ENCODE assay signal across 8 cellular contexts in the genomic region with DNA sequence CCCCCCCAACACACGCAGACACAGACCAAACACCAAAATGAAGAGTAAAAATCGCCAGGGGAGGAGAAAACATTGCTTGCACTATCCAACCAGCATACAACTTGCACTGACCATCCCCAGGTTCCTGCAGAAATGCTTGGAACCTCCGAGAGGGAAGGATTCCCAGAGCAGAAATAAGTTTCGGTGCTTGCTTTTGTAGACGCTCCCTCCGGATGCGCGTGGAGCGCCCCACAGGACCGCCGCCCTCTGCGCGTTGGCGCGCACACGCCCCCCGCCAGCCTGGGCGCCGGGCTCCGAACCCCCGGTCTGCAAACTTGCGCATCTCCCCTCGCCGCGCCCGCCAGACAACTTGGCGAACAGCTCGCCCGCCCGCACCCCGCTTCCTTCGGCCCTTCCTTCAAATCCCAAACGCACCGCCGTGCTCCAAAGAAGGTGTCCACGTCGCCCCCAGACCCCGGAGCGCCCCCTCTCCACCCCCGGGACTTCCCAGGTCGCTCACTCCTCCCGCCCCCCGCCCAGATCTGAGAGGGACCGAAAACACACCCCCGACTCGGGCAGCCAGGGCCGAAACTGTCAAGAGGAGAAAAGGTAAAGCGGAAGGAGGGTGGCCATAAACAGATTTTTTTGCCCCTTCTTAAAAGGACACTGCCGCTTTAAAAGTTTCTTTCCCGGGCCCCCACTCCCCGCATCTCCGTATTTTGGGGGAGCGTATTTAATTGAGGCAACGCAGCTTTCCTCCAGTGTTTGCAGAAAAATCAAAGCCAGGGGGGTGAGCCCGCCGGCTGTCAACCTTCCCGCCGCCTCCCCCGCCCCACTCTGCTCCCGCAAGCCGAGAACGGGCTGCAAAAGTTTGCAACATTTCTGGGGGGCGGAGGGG. TPM values are rescaled to one million over a fixed set of nuclear protein-coding genes. Genes with fewer than 3 reads are reported as not detected.
DNase-seq lines count a peak whose midpoint lies in the region; ATAC-seq and TF ChIP-seq lines count a peak whose summit lies in the region.

No MANE protein-coding gene starts in this region.

- DNase-seq in NCI-H146 (lab: John Stamatoyannopoulos, UW) = peak; percentile 24
- no peak for DNase-seq in NCI-H146 treated with DMSO at 0.1 percent for 48 hours (lab: John Stamatoyannopoulos, UW; ENCODE audit: unreplicated experiment)
- peak; percentile 23 to 63 for DNase-seq in foreskin fibroblast
- peak in 4 of 5 donors; percentile 23 to 47 (median 38) for DNase-seq in ovary
- DNase-seq in amniotic stem cell (lab: John Stamatoyannopoulos, UW) = no peak
- DNase-seq in DMS153 treated with DMSO at 0.1 percent for 48 hours (lab: John Stamatoyannopoulos, UW; ENCODE audit: unreplicated experiment) = no peak
- DNase-seq in HK-2 (ENCODE audit: unreplicated experiment) = no peak

- no peaks in the 10 kb centered on the region for H3K36me3 ChIP-seq in ovary

- TF ChIP-seq CTCF in foreskin fibroblast (IDR thresholded peaks at IDR 0.05; ENCODE audit: low read depth, low read length) = no peak
- no peak for TF ChIP-seq CTCF in ovary (IDR thresholded peaks at IDR 0.05)

- H3K27ac ChIP-seq in ovary = no peak overlapping the region

- TF ChIP-seq POLR2A in ovary (IDR thresholded peaks at IDR 0.05) = no peak

- H3K4me3 ChIP-seq in foreskin fibroblast (ENCODE audit: low read depth in 1 of 2, low read length in 2 of 2) (peak overlapping the region; percentile 75 to 83), ovary (peak overlapping the region; percentile 72)

- ATAC-seq in SK-N-SH treated with all-trans-retinoic acid at 6 μM for 48 hours = peak; percentile 57

- H3K4me1 ChIP-seq in ovary (ENCODE audit: insufficient read depth) = no peaks in the 10 kb centered on the region

- intact Hi-C loops in ovary (cut with DNase I) = no loop called here

- 0 to 1% (median 0%) methylated on average over 57 to 63 of the region's 63 CpGs for WGBS in ovary, 3 donors

- no peaks in the 10 kb centered on the region for H3K9me3 ChIP-seq in ovary

- no peaks in the 10 kb centered on the region for H3K27me3 ChIP-seq in ovary

- TF ChIP-seq EP300 in ovary (IDR thresholded peaks at IDR 0.05) = no peak

TF ChIP-seq in SK-N-SH treated with all-trans-retinoic acid at 6 μM for 48 hours, 23 proteins besides CTCF, POLR2A, EP300 and RAD21:
- no peak for TF ChIP-seq ZNF565 (CRISPR knock-in tag; conservative IDR thresholded peaks at IDR 0.05; ENCODE audit: low read depth)
- peak; percentile 76; the same call in 1 of the 2 replicates for TF ChIP-seq ZNF70 (CRISPR knock-in tag; IDR thresholded peaks at IDR 0.05)
- TF ChIP-seq ISL1 (CRISPR knock-in tag; IDR thresholded peaks at IDR 0.05) = no peak

RNA-seq across cellular contexts. Expression of a gene that starts 0.8 kb away (rescaled TPM):
- total RNA-seq in ovary = 10 to 100 TPM; 23.9 to 47.4 (median 36.3) TPM
- polyA plus RNA-seq in ovary = 10 to 100 TPM in 1 of 2 donors, 1 to 10 TPM in 1; 6.3 to 14.9 TPM

Comparison
In these comparisons a context has a peak if more than half of its experiments do, and no peak if none do; other contexts are left out.
1. DNase-seq: peak in NCI-H146 (single experiment), foreskin fibroblast (2 of 2) and ovary (4 of 5); none in NCI-H146 treated with DMSO at 0.1 percent for 48 hours (single experiment), amniotic stem cell (single experiment), DMS153 treated with DMSO at 0.1 percent for 48 hours (single experiment) and HK-2 (single experiment).